8 cellular contexts compared by ENCODE assay signal in genomic region chr12:132189378-132190011, GRCh38. TPM values are rescaled to one million over a fixed set of nuclear protein-coding genes. Genes with fewer than 3 reads are reported as not detected.
A peak's percentile ranks its signal among the peaks of the same experiment; 100 is the strongest.
DNase-seq lines count a peak whose midpoint lies in the region; ATAC-seq and TF ChIP-seq lines count a peak whose summit lies in the region.

No MANE protein-coding gene starts in this region.

- peak; percentile 14 for DNase-seq in AG04449 (ENCODE audit: low read depth, low spot score)
- peak; percentile 28 for DNase-seq in NCI-H526 treated with DMSO at 0.1 percent for 48 hours (lab: John Stamatoyannopoulos, UW)
- DNase-seq in activated CD4-positive, alpha-beta memory T cell treated with anti-CD3 and anti-CD28 coated beads, Interleukin-2, amount 10 ng/mL, durations not matched to agents 7 days and 5 days, result peak; percentile 97
- DNase-seq in effector CD4-positive, alpha-beta T cell, result peak; percentile 91
- peak; percentile 75 to 76 for DNase-seq in memory B cell (ENCODE audit: low spot score in 2 of 2)
- peak; percentile 85 to 89 (median 89) for DNase-seq in stimulated activated CD4-positive, alpha-beta T cell treated with anti-CD3 and anti-CD28 coated beads, TNF-alpha, amount 100 ng/mL, for 4 hours (ENCODE audit: low read depth in 3 of 3)

- POLR2A ChIA-PET in AG04449 (lab: Yijun Ruan, JAX), result no interaction called here
- POLR2A ChIA-PET in activated CD4-positive, alpha-beta memory T cell treated with anti-CD3 and anti-CD28 coated beads, Interleukin-2, amount 10 ng/mL, durations not matched to agents 7 days and 5 days (lab: Charles Lee), result interaction anchor here (0.7 to 2.5 kb wide), 9 partner anchors 11 to 317 kb away, joined by 3 to 16 read pairs (median 4); no protein-coding TSS in a partner anchor

- CTCF ChIA-PET in AG04449 (lab: Yijun Ruan, JAX), result interaction anchor here (1.2 kb wide), 1 partner anchor 36 kb away, joined by 5 read pairs; no protein-coding TSS in a partner anchor
- CTCF ChIA-PET in activated CD4-positive, alpha-beta memory T cell treated with anti-CD3 and anti-CD28 coated beads, Interleukin-2, amount 10 ng/mL, durations not matched to agents 7 days and 5 days (lab: Charles Lee), result interaction anchor here (1.6 to 1.7 kb wide), 2 partner anchors 10 to 36 kb away, joined by 3 to 4 read pairs; no protein-coding TSS in a partner anchor

- peaks cover 12% of the 10 kb centered on the region for H3K9me3 Mint-ChIP-seq in activated CD4-positive, alpha-beta memory T cell treated with anti-CD3 and anti-CD28 coated beads, Interleukin-2, amount 10 ng/mL, durations not matched to agents 7 days and 5 days
- H3K9me3 Mint-ChIP-seq in memory B cell, result peaks cover 8% of the 10 kb centered on the region

- H3K4me1 Mint-ChIP-seq in activated CD4-positive, alpha-beta memory T cell treated with anti-CD3 and anti-CD28 coated beads, Interleukin-2, amount 10 ng/mL, durations not matched to agents 7 days and 5 days, result peaks cover 40% of the 10 kb centered on the region
- peaks cover 13% of the 10 kb centered on the region for H3K4me1 Mint-ChIP-seq in memory B cell

- H3K4me3 ChIP-seq in AG04449 (ENCODE audit: low read depth, low read length), result peak overlapping the region; percentile 61

- H3K27ac Mint-ChIP-seq in activated CD4-positive, alpha-beta memory T cell treated with anti-CD3 and anti-CD28 coated beads, Interleukin-2, amount 10 ng/mL, durations not matched to agents 7 days and 5 days, result peak overlapping the region; percentile 90
- H3K27ac Mint-ChIP-seq in memory B cell, result peak overlapping the region; percentile 41

- H3K27me3 Mint-ChIP-seq in activated CD4-positive, alpha-beta memory T cell treated with anti-CD3 and anti-CD28 coated beads, Interleukin-2, amount 10 ng/mL, durations not matched to agents 7 days and 5 days, result peaks cover 7% of the 10 kb centered on the region
- peaks cover 5% of the 10 kb centered on the region for H3K27me3 Mint-ChIP-seq in memory B cell

- H3K36me3 Mint-ChIP-seq in activated CD4-positive, alpha-beta memory T cell treated with anti-CD3 and anti-CD28 coated beads, Interleukin-2, amount 10 ng/mL, durations not matched to agents 7 days and 5 days (ENCODE audit: low read depth), result peaks cover 12% of the 10 kb centered on the region
- peaks cover 2% of the 10 kb centered on the region for H3K36me3 Mint-ChIP-seq in memory B cell

- peak; percentile 75 for ATAC-seq in GM18519 (IDR thresholded peaks at IDR 0.05; ENCODE audit: low FRiP score, unreplicated experiment)
- peak; percentile 94 for ATAC-seq in HG03095 (IDR thresholded peaks at IDR 0.05; ENCODE audit: unreplicated experiment)
- peak; percentile 89 for ATAC-seq in memory B cell (ENCODE audit: low read depth)

- no peak for TF ChIP-seq CTCF in AG04449 (IDR thresholded peaks at IDR 0.05; ENCODE audit: insufficient read depth, low read length, missing control alignments)

- peak overlapping the region; percentile 96 for H3K4me3 Mint-ChIP-seq in activated CD4-positive, alpha-beta memory T cell treated with anti-CD3 and anti-CD28 coated beads, Interleukin-2, amount 10 ng/mL, durations not matched to agents 7 days and 5 days
- H3K4me3 Mint-ChIP-seq in memory B cell, result peak overlapping the region; percentile 87

RNA-seq across cellular contexts. Expression of gene NOC4L, which starts 45.2 kb away (rescaled TPM):
- 10 to 100 TPM; 23.4 to 23.6 TPM for total RNA-seq in activated CD4-positive, alpha-beta memory T cell treated with anti-CD3 and anti-CD28 coated beads, Interleukin-2, amount 10 ng/mL, durations not matched to agents 7 days and 5 days

RNA-seq across cellular contexts. Expression of gene DDX51, which starts 45.4 kb away (rescaled TPM):
- total RNA-seq in activated CD4-positive, alpha-beta memory T cell treated with anti-CD3 and anti-CD28 coated beads, Interleukin-2, amount 10 ng/mL, durations not matched to agents 7 days and 5 days, result 10 to 100 TPM; 17.9 to 18.6 TPM

Comparison
In these comparisons a context has a peak if more than half of its experiments do, and no peak if none do; other contexts are left out.
1. Peak in every context shown above with its lines: DNase-seq, ATAC-seq and H3K4me3 ChIP-seq.
2. DNase-seq: peak in every context shown above with its lines; median percentile 97 in activated CD4-positive, alpha-beta memory T cell treated with anti-CD3 and anti-CD28 coated beads, Interleukin-2, amount 10 ng/mL, durations not matched to agents 7 days and 5 days; 91 in effector CD4-positive, alpha-beta T cell; 89 in stimulated activated CD4-positive, alpha-beta T cell treated with anti-CD3 and anti-CD28 coated beads, TNF-alpha, amount 100 ng/mL, for 4 hours; 76 in memory B cell; 28 in NCI-H526 treated with DMSO at 0.1 percent for 48 hours; 14 in AG04449.